ENCODE assay signal across 1 cellular context in genomic region chr20:5156670-5157448, GRCh38.
TF ChIP-seq lines count a peak whose summit lies in the region.

No MANE protein-coding gene starts in this region.

TF ChIP-seq in HepG2, 621 proteins besides CTCF, POLR2A, EP300 and RAD21 (continued from another document and continues in another):
- TF ChIP-seq ARID5B (CRISPR knock-in tag; IDR thresholded peaks at IDR 0.05) (peak; percentile 84), SSRP1 (CRISPR knock-in tag; IDR thresholded peaks at IDR 0.05) (no peak; the same call in 1 of the 2 replicates), ZSCAN12 (CRISPR knock-in tag; IDR thresholded peaks at IDR 0.05) (no peak), MTA3 (CRISPR knock-in tag; IDR thresholded peaks at IDR 0.05) (no peak), ZEB1 (IDR thresholded peaks at IDR 0.05; ENCODE audit: insufficient replicate concordance, low read depth) (no peak), FOXM1 (CRISPR knock-in tag; IDR thresholded peaks at IDR 0.05) (no peak), ZNF224 (CRISPR knock-in tag; IDR thresholded peaks at IDR 0.05) (no peak), GMEB2 (CRISPR knock-in tag; IDR thresholded peaks at IDR 0.05; ENCODE audit: low read depth) (no peak), ISL2 (CRISPR knock-in tag; IDR thresholded peaks at IDR 0.05) (no peak), ZNF33B (CRISPR knock-in tag; IDR thresholded peaks at IDR 0.05) (no peak), GTF3A (CRISPR knock-in tag; conservative IDR thresholded peaks at IDR 0.05) (no peak), SRSF1 (optimal IDR thresholded peaks at IDR 0.05; ENCODE audit: low read depth, low read length) (no peak), ZNF225 (CRISPR knock-in tag; IDR thresholded peaks at IDR 0.05) (no peak), SKIL (CRISPR knock-in tag; IDR thresholded peaks at IDR 0.05; ENCODE audit: borderline replicate concordance) (no peak), ZFP82 (CRISPR knock-in tag; IDR thresholded peaks at IDR 0.05; ENCODE audit: borderline replicate concordance) (no peak), BCL3 (CRISPR knock-in tag; IDR thresholded peaks at IDR 0.05) (no peak), NFATC3 (CRISPR knock-in tag; IDR thresholded peaks at IDR 0.05) (no peak), ZFP36L2 (CRISPR knock-in tag; IDR thresholded peaks at IDR 0.05) (no peak), TAF15 (IDR thresholded peaks at IDR 0.05; ENCODE audit: low read depth, low read length, poor library complexity, severe bottlenecking) (no peak), FOXO4 (CRISPR knock-in tag; conservative IDR thresholded peaks at IDR 0.05) (no peak), ZNF136 (CRISPR knock-in tag; IDR thresholded peaks at IDR 0.05; ENCODE audit: low read depth) (no peak), LBX2 (CRISPR knock-in tag; IDR thresholded peaks at IDR 0.05; ENCODE audit: borderline replicate concordance) (no peak), PAF1 (CRISPR knock-in tag; IDR thresholded peaks at IDR 0.05) (no peak), REPIN1 (CRISPR knock-in tag; IDR thresholded peaks at IDR 0.05; ENCODE audit: borderline replicate concordance, low read depth) (no peak), SMAD1 (CRISPR knock-in tag; IDR thresholded peaks at IDR 0.05; ENCODE audit: borderline replicate concordance, low read depth) (no peak), ZNF276 (CRISPR knock-in tag; IDR thresholded peaks at IDR 0.05; ENCODE audit: low read depth) (no peak), POLR2AphosphoS5 (IDR thresholded peaks at IDR 0.05; ENCODE audit: low read depth, low read length) (no peak), CEBPB (IDR thresholded peaks at IDR 0.05; ENCODE audit: borderline replicate concordance, low read depth, low read length) (no peak; the same call in 1 of the 2 replicates), ZNF790 (CRISPR knock-in tag; IDR thresholded peaks at IDR 0.05; ENCODE audit: borderline replicate concordance) (no peak), DR1 (CRISPR knock-in tag; IDR thresholded peaks at IDR 0.05) (no peak), ARNT (IDR thresholded peaks at IDR 0.05) (no peak), FOXA1 (IDR thresholded peaks at IDR 0.05) (no peak), FOXA1 (CRISPR knock-in tag; IDR thresholded peaks at IDR 0.05) (no peak), DNMT3B (CRISPR knock-in tag; conservative IDR thresholded peaks at IDR 0.05) (no peak), ZNF274 (CRISPR knock-in tag; IDR thresholded peaks at IDR 0.05) (no peak), FOSL1 (CRISPR knock-in tag; IDR thresholded peaks at IDR 0.05; ENCODE audit: borderline replicate concordance) (no peak), PHF8 (CRISPR knock-in tag; IDR thresholded peaks at IDR 0.05) (no peak), ZNF513 (CRISPR knock-in tag; conservative IDR thresholded peaks at IDR 0.05) (no peak), HOXA5 (CRISPR knock-in tag; IDR thresholded peaks at IDR 0.05) (no peak), MLX (CRISPR knock-in tag; IDR thresholded peaks at IDR 0.05) (peak; percentile 32; the same call in 1 of the 2 replicates), NFIB (CRISPR knock-in tag; IDR thresholded peaks at IDR 0.05; ENCODE audit: borderline replicate concordance) (no peak), SMC3 (IDR thresholded peaks at IDR 0.05; ENCODE audit: low read length) (peak; percentile 44; the same call in 1 of the 2 replicates), GATAD2A (CRISPR knock-in tag; IDR thresholded peaks at IDR 0.05) (peak; percentile 62; the same call in 1 of the 2 replicates), GATA4 (IDR thresholded peaks at IDR 0.05; ENCODE audit: borderline replicate concordance, low read depth) (no peak), ZNF383 (CRISPR knock-in tag; IDR thresholded peaks at IDR 0.05; ENCODE audit: borderline replicate concordance) (no peak), SNRNP70 (IDR thresholded peaks at IDR 0.05; ENCODE audit: low read depth, low read length) (no peak), ZNF883 (CRISPR knock-in tag; IDR thresholded peaks at IDR 0.05; ENCODE audit: not compliant biosample characterization) (no peak), CREM (IDR thresholded peaks at IDR 0.05) (no peak), CREM (CRISPR knock-in tag; IDR thresholded peaks at IDR 0.05) (no peak), PBX2 (CRISPR knock-in tag; IDR thresholded peaks at IDR 0.05) (no peak), ZNF878 (CRISPR knock-in tag; IDR thresholded peaks at IDR 0.05) (no peak), ZNF232 (CRISPR knock-in tag; IDR thresholded peaks at IDR 0.05; ENCODE audit: borderline replicate concordance) (no peak), CERS6 (CRISPR knock-in tag; IDR thresholded peaks at IDR 0.05) (no peak), ZNF562 (CRISPR knock-in tag; IDR thresholded peaks at IDR 0.05; ENCODE audit: borderline replicate concordance) (no peak), ZNF264 (CRISPR knock-in tag; IDR thresholded peaks at IDR 0.05) (no peak), ZNF180 (CRISPR knock-in tag; IDR thresholded peaks at IDR 0.05; ENCODE audit: borderline replicate concordance, low read depth) (no peak), ZNF337 (CRISPR knock-in tag; IDR thresholded peaks at IDR 0.05; ENCODE audit: borderline replicate concordance, low read depth) (no peak), KDM1A (CRISPR knock-in tag; IDR thresholded peaks at IDR 0.05) (no peak)
